Comparison of ENCODE assay signal across 8 cellular contexts in the genomic region with DNA sequence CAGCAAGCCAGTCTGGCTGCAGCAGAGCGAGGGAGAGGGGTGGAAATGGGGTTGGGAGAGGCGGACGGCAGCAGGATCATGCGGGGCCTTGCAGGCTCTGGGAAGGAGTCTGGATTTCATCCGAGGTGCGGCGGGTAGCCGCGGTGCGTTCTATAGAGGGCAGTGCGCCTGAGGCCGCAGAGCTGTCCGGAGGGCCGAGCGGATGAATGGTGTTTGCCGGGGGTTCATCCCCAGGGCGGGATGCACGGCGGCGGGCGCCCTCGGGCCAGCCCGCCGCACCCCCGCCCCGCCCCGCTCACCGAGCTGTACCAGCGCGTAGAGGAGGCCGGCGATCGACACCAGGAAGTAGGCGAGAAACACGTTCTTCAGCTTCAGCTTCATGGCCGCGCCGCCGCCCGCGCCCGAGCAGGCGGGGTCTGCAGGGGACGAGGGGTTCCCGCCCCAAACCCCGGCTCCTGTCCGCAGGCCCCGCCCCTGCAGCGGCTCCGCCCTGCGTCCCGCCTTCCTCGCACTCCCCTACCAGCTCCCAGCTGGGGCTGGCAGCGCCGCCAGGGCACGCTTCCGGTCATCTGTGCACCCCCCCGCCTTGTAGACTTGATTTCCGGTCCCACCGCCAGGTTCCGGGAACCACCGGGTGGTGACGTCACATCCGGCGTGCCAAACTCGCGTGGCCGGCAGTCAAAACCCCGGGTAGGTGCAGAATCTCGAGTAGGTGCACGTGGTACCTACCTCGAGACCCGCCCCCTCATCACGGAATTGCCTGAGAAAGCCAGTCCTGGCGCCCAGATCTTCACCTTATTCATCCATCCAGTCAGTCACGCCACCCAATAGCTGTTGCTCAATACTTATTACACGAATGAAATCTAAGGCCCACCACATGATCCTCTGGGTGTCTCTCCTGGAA. TPM values are rescaled to one million over a fixed set of nuclear protein-coding genes. Genes with fewer than 3 reads are reported as not detected.
DNase-seq lines count a peak whose midpoint lies in the region; ATAC-seq, FAIRE-seq and TF ChIP-seq lines count a peak whose summit lies in the region.

A gene (minus strand): TSS at position 420 of the 904 bp plus-strand sequence. CDS start 39 bp downstream, at position 381.

- DNase-seq in AG20443 (ENCODE audit: low spot score) (peak; percentile 99), NCI-H510A (lab: John Stamatoyannopoulos, UW) (peak; percentile 94), cerebellum (ENCODE audit: low spot score) (peak; percentile 99), kidney (peak; percentile 100)
- DNase-seq in activated CD4-positive, alpha-beta T cell treated with anti-CD3 and anti-CD28 coated beads for 1 hour = peak; percentile 93
- DNase-seq in stimulated activated CD4-positive, alpha-beta T cell treated with anti-CD3 and anti-CD28 coated beads, Interleukin-15, amount 100 ng/mL, for 24 hours = peak; percentile 98

- FAIRE-seq in kidney (lab: Jason Lieb, UNC) = peak; percentile 6

- intact Hi-C loops in kidney (cut with DNase I) = no loop called here

- TF ChIP-seq POLR2A in GM19099 (IDR thresholded peaks at IDR 0.05; ENCODE audit: extremely low read depth, insufficient read length, low read depth) = peak; percentile 84

- H3K36me3 ChIP-seq in kidney (ENCODE audit: control insufficient read depth in 1 of 2, insufficient read depth in 2 of 2, low read length in 2 of 2) = peaks cover 18 to 21% of the 10 kb centered on the region in 2 donors

- no peaks in the 10 kb centered on the region for H3K9me3 ChIP-seq in kidney (ENCODE audit: control insufficient read depth in 1 of 2, low read length in 2 of 2)

- peaks cover 7 to 14% of the 10 kb centered on the region in 2 donors for H3K4me1 ChIP-seq in kidney (ENCODE audit: control insufficient read depth in 1 of 2, insufficient read depth in 1 of 2, low read depth in 1 of 2, low read length in 2 of 2)

- peak; percentile 14 for TF ChIP-seq CTCF in kidney (IDR thresholded peaks at IDR 0.05; ENCODE audit: borderline replicate concordance, extremely low read depth, insufficient read depth)

- peak within 1 kb of the TSS; percentile 60 to 78 for H3K9ac ChIP-seq in kidney (ENCODE audit: low read length in 2 of 2)

- H3K27ac ChIP-seq in kidney (ENCODE audit: low read depth in 2 of 2, low read length in 2 of 2) = peak within 1 kb of the TSS; percentile 85 to 97

- peak within 1 kb of the TSS; percentile 71 to 92 for H3K4me3 ChIP-seq in kidney (ENCODE audit: low read length in 2 of 2)

- ATAC-seq in HG03432 (IDR thresholded peaks at IDR 0.05; ENCODE audit: unreplicated experiment) = peak; percentile 96

RNA-seq across cellular contexts. Expression of the gene that starts here (rescaled TPM):
- total RNA-seq in cerebellum (12.8 TPM), kidney (50.6 TPM)
- polyA plus RNA-seq in kidney (ENCODE audit: insufficient read depth, low read depth, low replicate concordance) = 66.2 TPM

Comparison
In these comparisons a context has a peak if more than half of its experiments do, and no peak if none do; other contexts are left out.
1. Peak in every context shown above with its lines: DNase-seq, ATAC-seq, H3K4me3 ChIP-seq and H3K27ac ChIP-seq.